1 cellular context compared by ENCODE assay signal in genomic region chr6:119353696-119354095, GRCh38.
TF ChIP-seq lines count a peak whose summit lies in the region.

No MANE protein-coding gene starts in this region.

TF ChIP-seq in GM12878, 131 proteins besides CTCF, POLR2A, EP300 and RAD21 (continued from another document):
- TF ChIP-seq ZBTB11 (CRISPR knock-in tag; IDR thresholded peaks at IDR 0.05) (no peak), ZNF622 (IDR thresholded peaks at IDR 0.05) (no peak), PML (IDR thresholded peaks at IDR 0.05; ENCODE audit: low read length) (no peak)
TF ChIP-seq in GM12878: peak in this region for 1.
